In the genomic region with DNA sequence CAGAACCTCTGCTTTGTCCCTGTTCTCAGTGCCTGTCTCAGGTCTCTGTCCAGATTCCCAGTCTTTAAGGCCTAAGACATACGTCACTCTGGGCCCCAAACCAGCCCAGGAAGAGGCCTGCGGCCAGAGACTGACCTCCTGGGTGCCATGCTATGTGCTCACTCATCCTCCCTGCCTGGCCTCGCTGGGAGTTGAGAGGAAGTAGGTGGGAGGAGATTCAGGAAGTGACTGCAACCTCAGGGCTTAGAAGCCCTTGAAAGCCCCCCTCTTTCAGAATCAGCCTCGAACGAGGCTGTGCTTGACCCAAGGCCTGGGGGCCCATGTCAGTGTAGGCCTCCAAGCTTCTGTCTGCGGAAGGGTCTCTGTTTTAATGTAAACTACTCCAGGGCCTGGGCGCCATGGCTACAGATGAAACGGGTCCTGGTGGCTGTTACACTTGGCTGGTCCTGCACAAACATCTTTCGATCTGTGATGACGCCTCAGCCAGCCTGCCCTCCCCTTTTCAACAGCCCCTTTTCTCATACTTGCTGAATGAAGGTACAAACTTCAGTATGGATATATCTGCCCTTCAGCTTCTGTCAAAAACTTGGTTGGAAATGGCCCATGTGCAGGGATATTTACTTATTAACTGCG, we compare ENCODE assay signal across 1 cellular context.
TF ChIP-seq lines count a peak whose summit lies in the region.

No MANE protein-coding gene starts in this region.

TF ChIP-seq in GM23338, 12 proteins besides CTCF, POLR2A, EP300 and RAD21:
- no peak for TF ChIP-seq EZH2phosphoT487 (IDR thresholded peaks at IDR 0.05; ENCODE audit: unreplicated experiment)
- no peak for TF ChIP-seq CREB1 (CRISPR knock-in tag; IDR thresholded peaks at IDR 0.05; ENCODE audit: low read depth)
- TF ChIP-seq EZH2 (IDR thresholded peaks at IDR 0.05; ENCODE audit: low read depth, unreplicated experiment), result no peak
- TF ChIP-seq ZNF114 (CRISPR knock-in tag; IDR thresholded peaks at IDR 0.05), result no peak
- no peak for TF ChIP-seq REST (IDR thresholded peaks at IDR 0.05; ENCODE audit: unreplicated experiment)
- TF ChIP-seq JUNB (IDR thresholded peaks at IDR 0.05; ENCODE audit: unreplicated experiment), result no peak
- TF ChIP-seq, protein P1, sequence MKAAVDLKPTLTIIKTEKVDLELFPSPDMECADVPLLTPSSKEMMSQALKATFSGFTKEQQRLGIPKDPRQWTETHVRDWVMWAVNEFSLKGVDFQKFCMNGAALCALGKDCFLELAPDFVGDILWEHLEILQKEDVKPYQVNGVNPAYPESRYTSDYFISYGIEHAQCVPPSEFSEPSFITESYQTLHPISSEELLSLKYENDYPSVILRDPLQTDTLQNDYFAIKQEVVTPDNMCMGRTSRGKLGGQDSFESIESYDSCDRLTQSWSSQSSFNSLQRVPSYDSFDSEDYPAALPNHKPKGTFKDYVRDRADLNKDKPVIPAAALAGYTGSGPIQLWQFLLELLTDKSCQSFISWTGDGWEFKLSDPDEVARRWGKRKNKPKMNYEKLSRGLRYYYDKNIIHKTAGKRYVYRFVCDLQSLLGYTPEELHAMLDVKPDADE (IDR thresholded peaks at IDR 0.05), result no peak
- TF ChIP-seq STAT1 (IDR thresholded peaks at IDR 0.05; ENCODE audit: unreplicated experiment), result no peak
- TF ChIP-seq ZNF462 (CRISPR knock-in tag; IDR thresholded peaks at IDR 0.05), result no peak
- no peak for TF ChIP-seq NANOG (IDR thresholded peaks at IDR 0.05; ENCODE audit: borderline replicate concordance)
- TF ChIP-seq POLR2AphosphoS5 (IDR thresholded peaks at IDR 0.05; ENCODE audit: low read depth), result no peak
- no peak for TF ChIP-seq ZNF331 (CRISPR knock-in tag; IDR thresholded peaks at IDR 0.05; ENCODE audit: low read depth)
